26 cellular contexts compared by ENCODE assay signal in genomic region chr6:130152908-130153510, GRCh38.
"Had no signal": no experiment of that assay in that cellular context is flagged by ENCODE, and none has a peak within 500 bp of the region (broad histone marks: within the 10 kb centered on the region; RNA-seq: fewer than 3 reads in every experiment).

No MANE protein-coding gene starts in this region.

- H3K4me1 ChIP-seq: ascending aorta, body of pancreas, SJCRH30 had no signal

- H3K36me3 ChIP-seq: ascending aorta, SJCRH30 had no signal

- ATAC-seq: activated CD8-positive, alpha-beta memory T cell treated with anti-CD3 and anti-CD28 coated beads, Interleukin-2, amount 10 ng/mL, durations not matched to agents 7 days and 5 days; body of pancreas; Panc1; Right ventricle myocardium inferior had no signal

- H3K9me3 ChIP-seq: ascending aorta, body of pancreas, SJCRH30, SK-N-SH had no signal

- H3K4me3 ChIP-seq: ascending aorta, body of pancreas, SJCRH30 had no signal

- H3K9ac ChIP-seq: SK-N-SH had no signal

- DNase-seq: activated CD4-positive, alpha-beta T cell treated with anti-CD3 and anti-CD28 coated beads, Interleukin-2, amount 10 ng/mL, durations not matched to agents 24 days and 14 days; activated CD4-positive, alpha-beta T cell treated with anti-CD3 and anti-CD28 coated beads, Interleukin-2, amount 50 U/mL, for 48 hours; activated CD4-positive, CD25-positive, alpha-beta regulatory T cell treated with anti-CD3 and anti-CD28 coated beads, Interleukin-2, amount 50 U/mL, for 72 hours; activated CD8-positive, alpha-beta memory T cell treated with anti-CD3 and anti-CD28 coated beads, Interleukin-2, amount 10 ng/mL, durations not matched to agents 7 days and 5 days; activated effector memory CD4-positive, alpha-beta T cell treated with Interleukin-2 at 50 U/mL for 16 hours; activated naive CD4-positive, alpha-beta T cell; activated T-cell treated with anti-CD3 and anti-CD28 coated beads, Interleukin-2, amount 50 U/mL, for 24 hours; amniotic stem cell; body of pancreas; central memory CD4-positive, alpha-beta T cell; Kasumi-1; KBM-7; NCI-H1048; NCI-H146; NCI-H187 treated with DMSO at 0.1 percent for 48 hours; NCI-H2081 treated with DMSO at 0.1 percent for 48 hours; NCI-H446 treated with DMSO at 0.1 percent for 48 hours; OCI-M1; RPMI8226; SK-N-SH; T-helper 1 cell had no signal

- H3K27me3 ChIP-seq: ascending aorta, body of pancreas, SJCRH30 had no signal

- H3K27ac ChIP-seq: ascending aorta, body of pancreas, SJCRH30 had no signal

- H3K4me2 ChIP-seq: SK-N-SH had no signal

- FAIRE-seq: bronchial epithelial cell had no signal
